In the genomic region with DNA sequence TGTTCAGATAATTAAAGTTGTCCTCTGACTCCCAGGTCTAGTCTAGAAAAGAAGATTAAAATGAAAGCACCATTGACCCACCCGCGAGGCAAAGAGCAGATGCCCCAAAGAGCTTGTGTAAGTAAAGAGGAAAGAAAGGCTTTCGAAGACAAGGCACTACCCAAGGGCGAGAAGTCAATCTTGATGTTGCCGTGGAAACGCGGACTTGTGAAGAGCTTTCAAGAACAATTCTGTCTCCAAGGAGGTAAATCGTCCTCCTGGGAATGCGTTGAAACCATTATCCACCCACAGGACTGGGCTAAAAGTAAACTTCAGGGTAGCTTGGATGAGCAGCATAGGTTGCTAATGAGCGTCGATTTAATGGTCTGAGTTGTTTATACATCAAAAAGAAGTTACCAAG, we compare ENCODE assay signal across 22 cellular contexts.
DNase-seq lines count a peak whose midpoint lies in the region; ATAC-seq and TF ChIP-seq lines count a peak whose summit lies in the region.
"Had no signal": no experiment of that assay in that cellular context is flagged by ENCODE, and none has a peak within 500 bp of the region (broad histone marks: within the 10 kb centered on the region; RNA-seq: fewer than 3 reads in every experiment).

No MANE protein-coding gene starts in this region.

- peak overlapping the region in 9 of 11 experiments; percentile 3 to 75 (median 49); a peak in 16 of 22 replicates for H3K4me2 ChIP-seq in BLaER1 treated with 17β-estradiol and CSF1 and Interleukin-3, amounts not matched to agents 10 nM and 100 nM
- peak overlapping the region; percentile 69 for H3K4me2 ChIP-seq in neural cell (ENCODE audit: low read length)
- H3K4me2 ChIP-seq: smooth muscle cell had no signal

- DNase-seq in amniotic epithelial cell (ENCODE audit: low read depth), result peak; percentile 16
- peak; percentile 63 for DNase-seq in iPS DF 19.7 (ENCODE audit: low read depth, low spot score)
- no peak for DNase-seq in GOT3 (lab: John Stamatoyannopoulos, UW)
- DNase-seq in posterior vena cava (ENCODE audit: low spot score), result no peak
- DNase-seq in stimulated activated CD4-positive, alpha-beta T cell treated with anti-CD3 and anti-CD28 coated beads, Interleukin-15, amount 100 ng/mL, for 24 hours, result no peak
- DNase-seq: activated CD4-positive, alpha-beta T cell treated with anti-CD3 and anti-CD28 coated beads, Interleukin-2, amount 10 ng/mL, durations not matched to agents 7 days and 5 days; aorta; erythroblast; foreskin keratinocyte; hippocampal formation; left ventricle myocardium inferior; MM.1S; mucosa of descending colon; NCI-H146; NCI-H510A treated with DMSO at 0.1 percent for 48 hours; stimulated activated CD4-positive, alpha-beta T cell treated with anti-CD3 and anti-CD28 coated beads, Interleukin-2, amount 100 ng/mL, for 48 hours; stimulated activated naive B cell treated with anti-CD40 and anti-IgM and Interleukin-4, amounts not matched to agents 10 μg/mL and 1 μg/mL and 100 μg/mL, for 72 hours had no signal

- peak; percentile 43 for TF ChIP-seq EP300 in neural cell (conservative IDR thresholded peaks at IDR 0.05; ENCODE audit: poor library complexity, severe bottlenecking)

- no peak for ATAC-seq in GM19397 (IDR thresholded peaks at IDR 0.05; ENCODE audit: unreplicated experiment)
- ATAC-seq: foreskin keratinocyte; mucosa of descending colon; stimulated activated naive B cell treated with anti-CD40 and anti-IgM and Interleukin-4, amounts not matched to agents 10 μg/mL and 1 μg/mL and 100 μg/mL, for 72 hours had no signal

- H3K4me3 ChIP-seq in BLaER1 treated with 17β-estradiol and CSF1 and Interleukin-3, amounts not matched to agents 10 nM and 100 nM, result no peak overlapping the region
- H3K4me3 ChIP-seq in neural cell (ENCODE audit: low read length), result peak overlapping the region; percentile 48
- H3K4me3 ChIP-seq: left ventricle myocardium inferior, mucosa of descending colon, smooth muscle cell, thoracic aorta had no signal

- no peaks in the 10 kb centered on the region for H3K79me2 ChIP-seq in neural cell (replicated peaks; ENCODE audit: insufficient read depth, low read length)

- H3K27me3 ChIP-seq in BLaER1 treated with 17β-estradiol and CSF1 and Interleukin-3, amounts not matched to agents 10 nM and 100 nM, result no peaks in the 10 kb centered on the region
- H3K27me3 ChIP-seq in neural cell (ENCODE audit: insufficient read depth, low read depth, low read length), result no peaks in the 10 kb centered on the region
- H3K27me3 ChIP-seq: foreskin keratinocyte had no signal

- no peak overlapping the region for H3K9ac ChIP-seq in BLaER1 treated with 17β-estradiol and CSF1 and Interleukin-3, amounts not matched to agents 10 nM and 100 nM
- H3K9ac ChIP-seq in neural cell (ENCODE audit: low read length), result peak overlapping the region; percentile 49

- intact Hi-C loops in posterior vena cava (cut with DNase I), result no loop called here

- H3K9me2 ChIP-seq in neural cell (ENCODE audit: insufficient read depth, low read length), result no peaks in the 10 kb centered on the region

- H2AFZ ChIP-seq in neural cell (ENCODE audit: low read depth, low read length), result no peak overlapping the region

- no peak overlapping the region for H3K27ac ChIP-seq in BLaER1 treated with 17β-estradiol and CSF1 and Interleukin-3, amounts not matched to agents 10 nM and 100 nM
- peak overlapping the region; percentile 86 for H3K27ac ChIP-seq in neural cell (ENCODE audit: low read length)
- H3K27ac ChIP-seq: foreskin keratinocyte, left ventricle myocardium inferior, thoracic aorta had no signal

- H4K20me1 ChIP-seq in BLaER1 treated with 17β-estradiol and CSF1 and Interleukin-3, amounts not matched to agents 10 nM and 100 nM, result peaks cover 0 to 28% (median 0%) of the 10 kb centered on the region in 11 experiments; a peak in 1 of 22 replicates
- no peaks in the 10 kb centered on the region for H4K20me1 ChIP-seq in neural cell (ENCODE audit: insufficient read depth)

- peaks cover 16 to 51% (median 32%) of the 10 kb centered on the region in 11 experiments; a peak in 20 of 22 replicates for H3K36me3 ChIP-seq in BLaER1 treated with 17β-estradiol and CSF1 and Interleukin-3, amounts not matched to agents 10 nM and 100 nM
- H3K36me3 ChIP-seq in neural cell (ENCODE audit: insufficient read depth, low read length), result no peaks in the 10 kb centered on the region
- H3K36me3 ChIP-seq: thoracic aorta had no signal

- H3F3A ChIP-seq in neural cell (ENCODE audit: insufficient read depth, low read length, poor library complexity, severe bottlenecking), result no peaks in the 10 kb centered on the region

- peaks cover 0 to 14% (median 12%) of the 10 kb centered on the region in 10 experiments; a peak in 13 of 20 replicates for H3K4me1 ChIP-seq in BLaER1 treated with 17β-estradiol and CSF1 and Interleukin-3, amounts not matched to agents 10 nM and 100 nM
- H3K4me1 ChIP-seq: foreskin keratinocyte, left ventricle myocardium inferior had no signal

- no peak for TF ChIP-seq CTCF in neural cell (IDR thresholded peaks at IDR 0.05; ENCODE audit: poor library complexity, severe bottlenecking)

- peak; percentile 15 for TF ChIP-seq RAD21 in neural cell (conservative IDR thresholded peaks at IDR 0.05)

- H3K9me3 ChIP-seq in BLaER1 treated with 17β-estradiol and CSF1 and Interleukin-3, amounts not matched to agents 10 nM and 100 nM (replicated peaks in 1 of 11), result peaks cover 13 to 35% (median 30%) of the 10 kb centered on the region in 11 experiments; a peak in 20 of 22 replicates
- no peaks in the 10 kb centered on the region for H3K9me3 ChIP-seq in neural cell (ENCODE audit: low read length)
- H3K9me3 ChIP-seq: thoracic aorta had no signal

TF ChIP-seq in neural cell, 6 proteins besides CTCF, POLR2A, EP300 and RAD21:
- no peak for TF ChIP-seq MXI1 (conservative IDR thresholded peaks at IDR 0.05; ENCODE audit: poor library complexity, severe bottlenecking)
- TF ChIP-seq POLR2AphosphoS5 (IDR thresholded peaks at IDR 0.05), result peak; percentile 61
- TF ChIP-seq TAF1 (IDR thresholded peaks at IDR 0.05; ENCODE audit: low read depth), result no peak

Comparison
In these comparisons a context has a peak if more than half of its experiments do, and no peak if none do; other contexts are left out.
1. DNase-seq: peak in amniotic epithelial cell (single experiment) and iPS DF 19.7 (single experiment); none in GOT3 (single experiment), posterior vena cava (single experiment) and stimulated activated CD4-positive, alpha-beta T cell treated with anti-CD3 and anti-CD28 coated beads, Interleukin-15, amount 100 ng/mL, for 24 hours (single experiment).